In genomic region chr13:109840201-109840892, GRCh38 we compare ENCODE assay signal across 11 cellular contexts. TPM values are rescaled to one million over a fixed set of nuclear protein-coding genes. Genes with fewer than 3 reads are reported as not detected.
DNase-seq lines count a peak whose midpoint lies in the region; ATAC-seq, FAIRE-seq and TF ChIP-seq lines count a peak whose summit lies in the region.
"Had no signal": no experiment of that assay in that cellular context is flagged by ENCODE, and none has a peak within 500 bp of the region (broad histone marks: within the 10 kb centered on the region; RNA-seq: fewer than 3 reads in every experiment).

No MANE protein-coding gene starts in this region.

- H3K36me3 ChIP-seq in SJCRH30 = no peaks in the 10 kb centered on the region

- POLR2A ChIA-PET in A549 (lab: Yijun Ruan, JAX) = no interaction called here

- 76% methylated on average over 9 of the region's 9 CpGs for WGBS in A549 (ENCODE audit: missing lambda C conversion rate)

- TF ChIP-seq CTCF in A549 (IDR thresholded peaks at IDR 0.05) (no peak), omental fat pad (IDR thresholded peaks at IDR 0.05) (no peak)

- DNase-seq in A549 (ENCODE audit: low read depth in 1 of 2, low spot score in 1 of 2) (no peak), SJCRH30 (peak; percentile 78 to 87), hepatic stellate cell (ENCODE audit: low spot score) (peak; percentile 44), omental fat pad (ENCODE audit: low spot score) (no peak), NCI-H446 (lab: John Stamatoyannopoulos, UW) (no peak), G401 (ENCODE audit: low spot score) (no peak)
- DNase-seq: body of pancreas, naive B cell, NCI-H187 had no signal

- no peaks in the 10 kb centered on the region for H3K27me3 ChIP-seq in SJCRH30
- H3K27me3 ChIP-seq: body of pancreas had no signal

- H3K4me3 ChIP-seq in A549 = no peak overlapping the region
- H3K4me3 ChIP-seq in SJCRH30 = no peak overlapping the region
- H3K4me3 ChIP-seq: body of pancreas had no signal

- no peaks in the 10 kb centered on the region for H3K9me3 ChIP-seq in A549
- no peaks in the 10 kb centered on the region for H3K9me3 ChIP-seq in SJCRH30 (replicated peaks)
- H3K9me3 ChIP-seq: body of pancreas had no signal

- FAIRE-seq in A549 (lab: Jason Lieb, UNC) = no peak

- H3K4me1 ChIP-seq in A549 (0 out of 3 replicates have a peak, but pooled peaks cover 2% of the 10 kb centered on the region), SJCRH30 (peaks cover 35% of the 10 kb centered on the region)

- CTCF ChIA-PET in A549 (lab: Yijun Ruan, JAX) = no interaction called here

- no peak overlapping the region for H3K27ac ChIP-seq in A549
- peak overlapping the region; percentile 88 for H3K27ac ChIP-seq in SJCRH30
- H3K27ac ChIP-seq: body of pancreas had no signal

- in situ Hi-C loops in G401 (cut with HindIII; ENCODE audit: low sequenced_read_pairs) = no loop called here

- no peak for TF ChIP-seq POLR2A in A549 (IDR thresholded peaks at IDR 0.05; ENCODE audit: low read length)

- no peak for ATAC-seq in A549
- ATAC-seq in GM21423 (IDR thresholded peaks at IDR 0.05; ENCODE audit: unreplicated experiment) = peak; percentile 36
- ATAC-seq in omental fat pad (ENCODE audit: low FRiP score) = no peak
- ATAC-seq in GM18517 (IDR thresholded peaks at IDR 0.05; ENCODE audit: unreplicated experiment) = no peak
- ATAC-seq: body of pancreas had no signal

- H3K4me2 ChIP-seq in A549 = no peak overlapping the region

- TF ChIP-seq RAD21 in A549 (conservative IDR thresholded peaks at IDR 0.05 in 1 of 2, IDR thresholded peaks at IDR 0.05 in 1 of 2) = no peak

- no peak for TF ChIP-seq EP300 in A549 (IDR thresholded peaks at IDR 0.05)

TF ChIP-seq in A549, 52 proteins besides CTCF, POLR2A, EP300 and RAD21:
- TF ChIP-seq MAFK (IDR thresholded peaks at IDR 0.05; ENCODE audit: partially characterized antibody) (peak; percentile 31), FOSB (CRISPR knock-in tag; IDR thresholded peaks at IDR 0.05) (no peak), PBX3 (IDR thresholded peaks at IDR 0.05) (no peak), FOXS1 (CRISPR knock-in tag; IDR thresholded peaks at IDR 0.05) (no peak)
TF ChIP-seq in A549: peak in this region for 1.

RNA-seq across cellular contexts. Expression of gene IRS2, which starts 54.0 kb away (rescaled TPM):
- polyA plus RNA-seq in A549 (2011; rRNA removed) (12.3 and 15.6 TPM in 2 replicates), A549 (2017; fragmentation: RNase III; extraction: RNeasy Plus Mini Kit Qiagen cat#74134 plus additional on column Dnase treatment) (3.9 to 5.2 TPM (median 4.8 TPM) in 3 replicates)
- polyA plus RNA-seq in A549 (2012; cell fraction: cytosol; rRNA removed) = 7.6 and 12.9 TPM in 2 replicates
- 10.8 and 17.5 TPM in 2 replicates for polyA plus RNA-seq in A549 (2012; cell fraction: nucleus; rRNA removed)
- polyA minus RNA-seq in A549 (2011; rRNA and poly(A)+ RNA removed) = 11.7 and 12.6 TPM in 2 replicates
- 2.2 TPM in 2 replicates for total RNA-seq in SJCRH30 (2014; rRNA removed; shearing (Covaris generic))
- total RNA-seq in omental fat pad = 10 to 100 TPM; 25.2 to 70.9 (median 34.2) TPM
- 0.14 TPM in 1 of 2 replicates, not detected in the other for total RNA-seq in G401 (2014; rRNA removed; shearing (Covaris generic))

Comparison
In these comparisons a context has a peak if more than half of its experiments do, and no peak if none do; other contexts are left out.
1. DNase-seq: peak in SJCRH30 (2 of 2) and hepatic stellate cell (single experiment); none in A549 (0 of 2), omental fat pad (single experiment), NCI-H446 (0 of 2) and G401 (single experiment).